9 cellular contexts compared by ENCODE assay signal in genomic region chr15:99719096-99719541, GRCh38. TPM values are rescaled to one million over a fixed set of nuclear protein-coding genes. Genes with fewer than 3 reads are reported as not detected.
DNase-seq lines count a peak whose midpoint lies in the region; ATAC-seq and TF ChIP-seq lines count a peak whose summit lies in the region.
"Had no signal": no experiment of that assay in that cellular context is flagged by ENCODE, and none has a peak within 500 bp of the region (broad histone marks: within the 10 kb centered on the region; RNA-seq: fewer than 3 reads in every experiment).

No MANE protein-coding gene starts in this region.

- no peaks in the 10 kb centered on the region for H3K27me3 Mint-ChIP-seq in activated CD8-positive, alpha-beta T cell treated with anti-CD3 and anti-CD28 coated beads for 36 hours
- H3K27me3 Mint-ChIP-seq: activated B cell treated with CpG ODN at 0.5 μM for 24 hours had no signal

- TF ChIP-seq CTCF in AG04450 (IDR thresholded peaks at IDR 0.05; ENCODE audit: low read depth, low read length): no peak
- no peak for TF ChIP-seq CTCF in activated CD8-positive, alpha-beta T cell treated with anti-CD3 and anti-CD28 coated beads for 36 hours (IDR thresholded peaks at IDR 0.05)

- H3K9me3 Mint-ChIP-seq in activated CD8-positive, alpha-beta T cell treated with anti-CD3 and anti-CD28 coated beads for 36 hours: no peaks in the 10 kb centered on the region
- H3K9me3 Mint-ChIP-seq: activated B cell treated with CpG ODN at 0.5 μM for 24 hours had no signal

- ATAC-seq in GM19324 (IDR thresholded peaks at IDR 0.05; ENCODE audit: low FRiP score, unreplicated experiment): peak; percentile 86
- peak; percentile 75 for ATAC-seq in HG03108 (IDR thresholded peaks at IDR 0.05; ENCODE audit: unreplicated experiment)
- peak; percentile 50 for ATAC-seq in activated CD8-positive, alpha-beta T cell treated with anti-CD3 and anti-CD28 coated beads for 36 hours

- no peak overlapping the region for H3K4me3 Mint-ChIP-seq in activated CD8-positive, alpha-beta T cell treated with anti-CD3 and anti-CD28 coated beads for 36 hours
- H3K4me3 Mint-ChIP-seq: activated B cell treated with CpG ODN at 0.5 μM for 24 hours had no signal

- H3K36me3 Mint-ChIP-seq in activated CD8-positive, alpha-beta T cell treated with anti-CD3 and anti-CD28 coated beads for 36 hours (ENCODE audit: low read depth): no peaks in the 10 kb centered on the region

- intact Hi-C loops in activated CD8-positive, alpha-beta T cell treated with anti-CD3 and anti-CD28 coated beads for 36 hours (cut with micrococcal nuclease): loop anchor here (5.0 kb wide), 1 partner anchor 38 kb away; no protein-coding TSS in a partner anchor

- no peak overlapping the region for H3K4me3 ChIP-seq in AG04450 (ENCODE audit: low read depth, low read length)

- H3K4me1 Mint-ChIP-seq in activated CD8-positive, alpha-beta T cell treated with anti-CD3 and anti-CD28 coated beads for 36 hours (ENCODE audit: low read depth): peaks cover 38% of the 10 kb centered on the region

- CTCF ChIA-PET in AG04450 (lab: Charles Lee): interaction anchor here (1.1 to 7.9 kb wide), 3 partner anchors 15 to 447 kb away, joined by 3 to 74 read pairs (median 4); no protein-coding TSS in a partner anchor
- CTCF ChIA-PET in activated CD8-positive, alpha-beta T cell treated with anti-CD3 and anti-CD28 coated beads for 36 hours (lab: Charles Lee): interaction anchor here (1.0 to 6.6 kb wide), 5 partner anchors 12 to 446 kb away, joined by 3 to 46 read pairs (median 6); no protein-coding TSS in a partner anchor

- peak; percentile 51 for DNase-seq in AG04450 (ENCODE audit: low read depth, low spot score)
- no peak for DNase-seq in activated CD8-positive, alpha-beta T cell treated with anti-CD3 and anti-CD28 coated beads for 36 hours
- no peak for DNase-seq in HuH-7 (ENCODE audit: low spot score)
- no peak for DNase-seq in stimulated activated CD4-positive, alpha-beta T cell treated with anti-CD3 and anti-CD28 coated beads, Interleukin-12 subunit alpha, Interleukin-12 subunit beta, amount 100 ng/mL, for 4 hours
- DNase-seq in NCI-H446 treated with DMSO at 0.1 percent for 48 hours (lab: John Stamatoyannopoulos, UW): no peak
- no peak for DNase-seq in RKO (ENCODE audit: low spot score)
- DNase-seq: activated B cell treated with CpG ODN at 0.5 μM for 24 hours had no signal

- H3K9me3 ChIP-seq in AG04450 (ENCODE audit: control insufficient read depth, insufficient read depth, low read length): no peaks in the 10 kb centered on the region; the same call in 1 of the 2 replicates

- no peaks in the 10 kb centered on the region for H3K27me3 ChIP-seq in AG04450 (ENCODE audit: control insufficient read depth, insufficient read depth, low read length)

- H3K27ac Mint-ChIP-seq in activated CD8-positive, alpha-beta T cell treated with anti-CD3 and anti-CD28 coated beads for 36 hours: peak overlapping the region; percentile 30
- H3K27ac Mint-ChIP-seq: activated B cell treated with CpG ODN at 0.5 μM for 24 hours had no signal

- POLR2A ChIA-PET in AG04450 (lab: Yijun Ruan, JAX): interaction anchor here (0.6 kb wide), 1 partner anchor 767 kb away, joined by 5 read pairs; no protein-coding TSS in a partner anchor
- POLR2A ChIA-PET in activated CD8-positive, alpha-beta T cell treated with anti-CD3 and anti-CD28 coated beads for 36 hours (lab: Charles Lee): interaction anchor here (0.7 to 1.2 kb wide), 3 partner anchors 9 to 127 kb away, joined by 3 read pairs; no protein-coding TSS in a partner anchor

- H3K27ac ChIP-seq in AG04450 (ENCODE audit: low read depth, low read length): no peak overlapping the region

RNA-seq across cellular contexts. Expression of gene LYSMD4, which starts 14.1 kb away (rescaled TPM):
- 3.2 and 3.3 TPM in 2 replicates for polyA plus RNA-seq in AG04450 (2011; rRNA removed)
- polyA minus RNA-seq in AG04450 (2011; rRNA and poly(A)+ RNA removed): 4.5 and 5.2 TPM in 2 replicates
- total RNA-seq in activated CD8-positive, alpha-beta T cell treated with anti-CD3 and anti-CD28 coated beads for 36 hours: 1 to 10 TPM; 4.5 to 6.6 TPM
